7 cellular contexts compared by ENCODE assay signal in the genomic region with DNA sequence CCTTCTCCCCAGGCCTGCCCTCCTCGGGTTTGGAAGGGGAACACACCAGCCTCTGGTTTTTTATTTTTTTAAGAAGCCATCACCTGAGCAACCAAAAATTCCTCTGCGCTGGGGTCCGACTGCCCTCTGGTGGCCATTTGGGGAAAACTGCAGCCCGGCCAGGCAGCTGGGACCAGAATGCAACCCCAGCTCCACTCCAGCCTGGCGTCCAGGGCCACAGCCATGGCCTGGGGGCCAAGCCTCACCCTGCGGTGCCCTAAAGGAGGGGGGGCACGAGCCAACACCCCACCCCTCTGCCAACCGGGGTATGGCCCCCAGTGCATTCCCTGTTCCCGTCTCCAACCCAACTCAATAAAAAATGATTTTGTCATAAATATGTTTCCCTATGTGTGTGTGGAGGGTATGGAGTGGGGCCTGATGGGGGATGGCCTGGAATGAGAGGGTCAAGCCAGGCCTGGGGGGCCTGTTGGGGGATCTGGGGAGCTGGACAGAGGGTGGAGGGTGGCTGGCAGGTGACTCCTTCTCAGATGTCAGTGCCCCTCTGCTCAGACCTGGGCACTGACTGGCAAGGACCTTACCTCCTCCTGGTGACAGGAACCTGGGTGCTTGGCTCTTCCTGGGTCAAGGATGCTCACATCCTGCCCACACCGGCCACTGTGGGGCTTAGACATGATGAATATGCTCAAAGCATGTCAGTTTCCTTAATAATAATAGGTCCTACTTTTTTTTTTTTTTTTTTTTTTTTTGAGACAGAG. TPM values are rescaled to one million over a fixed set of nuclear protein-coding genes. Genes with fewer than 3 reads are reported as not detected.
DNase-seq lines count a peak whose midpoint lies in the region; ATAC-seq and TF ChIP-seq lines count a peak whose summit lies in the region.

No MANE protein-coding gene starts in this region.

- H4K20me1 ChIP-seq in MM.1S (ENCODE audit: insufficient read depth, low read length) (no peaks in the 10 kb centered on the region), SU-DHL-6 (ENCODE audit: low read depth, low read length) (no peaks in the 10 kb centered on the region)

- H3K36me3 Mint-ChIP-seq in activated naive CD4-positive, alpha-beta T cell treated with anti-CD3 and anti-CD28 coated beads, Interleukin-2, amount 50 U/mL, for 72 hours = no peaks in the 10 kb centered on the region

- H3K9me3 ChIP-seq in MM.1S (replicated peaks; ENCODE audit: insufficient read depth, low read length) = no peaks in the 10 kb centered on the region
- H3K9me3 ChIP-seq in SU-DHL-6 (ENCODE audit: insufficient read depth, low read length) = no peaks in the 10 kb centered on the region
- H3K9me3 ChIP-seq in heart left ventricle = no peaks in the 10 kb centered on the region

- WGBS in heart left ventricle, 4 donors = 8 to 14% (median 11%) methylated on average over 9 to 10 of the region's 10 CpGs

- H3K27me3 ChIP-seq in MM.1S (replicated peaks; ENCODE audit: insufficient read depth, low read length) (peaks cover 7% of the 10 kb centered on the region; the same call in 1 of the 2 replicates), SU-DHL-6 (ENCODE audit: low read length) (no peaks in the 10 kb centered on the region), heart left ventricle (no peaks in the 10 kb centered on the region)

- H2AFZ ChIP-seq in MM.1S (ENCODE audit: low read length) (no peak overlapping the region), SU-DHL-6 (ENCODE audit: low read depth, low read length, severe bottlenecking) (no peak overlapping the region)

- DNase-seq in GM12864 (ENCODE audit: low read depth) = no peak
- DNase-seq in MM.1S = peak; percentile 71
- DNase-seq in activated naive CD4-positive, alpha-beta T cell treated with anti-CD3 and anti-CD28 coated beads, Interleukin-2, amount 50 U/mL, for 72 hours (ENCODE audit: low spot score in 2 of 2) = peak; percentile 81 to 82
- peak; percentile 68 to 86 (median 69) for DNase-seq in heart left ventricle
- peak; percentile 87 for DNase-seq in retina

- intact Hi-C loops in heart left ventricle (cut with DNase I) = loop anchor here in 8 of 10 donors (1.0 to 10.0 kb wide), 11 partner anchors 63 to 351 kb away; no protein-coding TSS in a partner anchor

- H3K27ac ChIP-seq in MM.1S (ENCODE audit: low read length) = no peak overlapping the region
- no peak overlapping the region for H3K27ac ChIP-seq in SU-DHL-6 (ENCODE audit: low read depth, low read length)
- H3K27ac ChIP-seq in heart left ventricle = peak overlapping the region in 7 of 12 donors; percentile 17 to 66 (median 26)

- H3K9me2 ChIP-seq in MM.1S (replicated peaks; ENCODE audit: insufficient read depth, low read length) (no peaks in the 10 kb centered on the region), SU-DHL-6 (replicated peaks; ENCODE audit: insufficient read depth, low read length) (no peaks in the 10 kb centered on the region)

- no peaks in the 10 kb centered on the region for H3K79me2 ChIP-seq in MM.1S (ENCODE audit: low read length)
- H3K79me2 ChIP-seq in SU-DHL-6 (ENCODE audit: insufficient read depth, low read length) = no peaks in the 10 kb centered on the region

- TF ChIP-seq CTCF in GM12864 (IDR thresholded peaks at IDR 0.05; ENCODE audit: low read depth, low read length, missing control alignments) = peak; percentile 89
- TF ChIP-seq CTCF in MM.1S (IDR thresholded peaks at IDR 0.05; ENCODE audit: low read length) = peak; percentile 94
- TF ChIP-seq CTCF in SU-DHL-6 (IDR thresholded peaks at IDR 0.05; ENCODE audit: insufficient read depth, low read length, poor library complexity, severe bottlenecking) = peak; percentile 97
- peak; percentile 90 to 98 (median 96) for TF ChIP-seq CTCF in heart left ventricle (IDR thresholded peaks at IDR 0.05)

- ATAC-seq in activated naive CD4-positive, alpha-beta T cell treated with anti-CD3 and anti-CD28 coated beads, Interleukin-2, amount 50 U/mL, for 72 hours = peak; percentile 30 to 31
- ATAC-seq in heart left ventricle (peak in 2 of 4 donors; percentile 18 to 23), GM21737 (IDR thresholded peaks at IDR 0.05; ENCODE audit: unreplicated experiment) (no peak)

- H3K4me2 ChIP-seq in MM.1S (ENCODE audit: low read depth, low read length) = no peak overlapping the region
- no peak overlapping the region for H3K4me2 ChIP-seq in SU-DHL-6 (ENCODE audit: low read depth, low read length, poor library complexity, severe bottlenecking)

- no peak overlapping the region for H3K9ac ChIP-seq in MM.1S (ENCODE audit: low read length)
- H3K9ac ChIP-seq in SU-DHL-6 (ENCODE audit: low read length) = no peak overlapping the region

- H3F3A ChIP-seq in MM.1S (ENCODE audit: insufficient read depth, low read length) (no peaks in the 10 kb centered on the region), SU-DHL-6 (ENCODE audit: insufficient read depth) (no peaks in the 10 kb centered on the region)

- H3K4me3 ChIP-seq in GM12864 (ENCODE audit: low read depth, low read length) (no peak overlapping the region), MM.1S (ENCODE audit: low read length) (no peak overlapping the region), SU-DHL-6 (ENCODE audit: insufficient read depth, low read length, poor library complexity, severe bottlenecking) (no peak overlapping the region), heart left ventricle (no peak overlapping the region)

- no peak for TF ChIP-seq POLR2A in heart left ventricle (IDR thresholded peaks at IDR 0.05)

- H3K4me1 ChIP-seq in MM.1S (ENCODE audit: low read length) (peaks cover 7% of the 10 kb centered on the region), heart left ventricle (peaks cover 7 to 74% (median 47%) of the 10 kb centered on the region in 12 donors)

- H3K9me3 Mint-ChIP-seq in activated naive CD4-positive, alpha-beta T cell treated with anti-CD3 and anti-CD28 coated beads, Interleukin-2, amount 50 U/mL, for 72 hours = no peaks in the 10 kb centered on the region

- H3K27ac Mint-ChIP-seq in activated naive CD4-positive, alpha-beta T cell treated with anti-CD3 and anti-CD28 coated beads, Interleukin-2, amount 50 U/mL, for 72 hours = no peak overlapping the region

- H3K36me3 ChIP-seq in MM.1S (replicated peaks; ENCODE audit: insufficient read depth, low read length) (no peaks in the 10 kb centered on the region), SU-DHL-6 (ENCODE audit: low read length) (no peaks in the 10 kb centered on the region), heart left ventricle (no peaks in the 10 kb centered on the region)

RNA-seq across cellular contexts. Expression of gene GPR3, which starts 3.2 kb away (rescaled TPM):
- total RNA-seq in activated naive CD4-positive, alpha-beta T cell treated with anti-CD3 and anti-CD28 coated beads, Interleukin-2, amount 50 U/mL, for 72 hours = under 1 TPM; 0.25 to 0.72 TPM
- 1 to 10 TPM in 2 of 9 donors, under 1 TPM in 6, not detected in 1; 0.28 to 2.4 (median 0.53) TPM for total RNA-seq in heart left ventricle
- polyA plus RNA-seq in heart left ventricle = 1 to 10 TPM in 1 of 2 donors, under 1 TPM in 1; 0.11 to 3.7 TPM

RNA-seq across cellular contexts. Expression of gene CD164L2, which starts 12.5 kb away (rescaled TPM):
- total RNA-seq in activated naive CD4-positive, alpha-beta T cell treated with anti-CD3 and anti-CD28 coated beads, Interleukin-2, amount 50 U/mL, for 72 hours = not detected
- not detected for total RNA-seq in heart left ventricle
- not detected for polyA plus RNA-seq in heart left ventricle

RNA-seq across cellular contexts. Expression of gene FCN3, which starts 21.0 kb away (rescaled TPM):
- not detected for total RNA-seq in activated naive CD4-positive, alpha-beta T cell treated with anti-CD3 and anti-CD28 coated beads, Interleukin-2, amount 50 U/mL, for 72 hours
- 100 to 1,000 TPM in 1 of 9 donors, 10 to 100 TPM in 5, 1 to 10 TPM in 3; 2.4 to 112 (median 31.9) TPM for total RNA-seq in heart left ventricle
- polyA plus RNA-seq in heart left ventricle = 100 to 1,000 TPM in 1 of 2 donors, 10 to 100 TPM in 1; 60.8 to 141 TPM

RNA-seq across cellular contexts. Expression of gene MAP3K6, which starts 28.9 kb away (rescaled TPM):
- 10 to 100 TPM in 1 of 2 donors, 1 to 10 TPM in 1; 5.5 to 14.7 TPM for total RNA-seq in activated naive CD4-positive, alpha-beta T cell treated with anti-CD3 and anti-CD28 coated beads, Interleukin-2, amount 50 U/mL, for 72 hours
- 10 to 100 TPM; 21.1 to 77.0 (median 36.5) TPM for total RNA-seq in heart left ventricle
- polyA plus RNA-seq in heart left ventricle = 10 to 100 TPM; 48.6 to 64.3 TPM

RNA-seq across cellular contexts. Expression of gene SYTL1, which starts 53.8 kb away (rescaled TPM):
- total RNA-seq in activated naive CD4-positive, alpha-beta T cell treated with anti-CD3 and anti-CD28 coated beads, Interleukin-2, amount 50 U/mL, for 72 hours = 10 to 100 TPM; 15.6 to 35.1 TPM
- 1 to 10 TPM in 2 of 9 donors, under 1 TPM in 6, not detected in 1; 0.23 to 6.0 (median 0.46) TPM for total RNA-seq in heart left ventricle
- polyA plus RNA-seq in heart left ventricle = 1 to 10 TPM in 1 of 2 donors, under 1 TPM in 1; 0.57 to 1.2 TPM

Comparison
In these comparisons a context has a peak if more than half of its experiments do, and no peak if none do; other contexts are left out.
1. H3K27ac ChIP-seq: peak in heart left ventricle (7 of 12); none in MM.1S (single experiment) and SU-DHL-6 (single experiment).
2. Peak in every context shown above with its lines, with median percentiles within 50 percentile points of each other: CTCF ChIP-seq.